ENCODE assay signal across 1 cellular context in the genomic region with DNA sequence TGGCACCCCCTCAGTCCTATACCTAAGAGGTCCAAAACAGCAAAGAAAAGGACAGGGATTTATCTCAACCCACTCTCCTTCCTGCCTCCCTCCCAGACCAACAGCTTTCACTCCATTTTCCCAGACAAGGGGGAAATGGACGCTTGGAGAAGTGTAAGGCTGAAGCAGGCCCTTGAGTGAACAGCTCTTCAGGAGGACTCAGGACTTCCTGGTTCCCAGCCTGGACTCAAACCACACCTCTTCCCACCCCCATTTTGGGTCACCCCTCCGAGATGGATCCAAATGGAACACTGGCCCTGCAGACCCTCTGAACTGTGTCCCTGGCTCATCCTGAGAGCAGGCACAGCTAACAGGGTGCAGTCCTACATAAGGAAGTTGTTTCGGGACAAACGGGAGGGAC.
TF ChIP-seq lines count a peak whose summit lies in the region.

No MANE protein-coding gene starts in this region.

TF ChIP-seq in H1, 55 proteins besides CTCF, POLR2A, EP300 and RAD21:
- TF ChIP-seq, protein P1, sequence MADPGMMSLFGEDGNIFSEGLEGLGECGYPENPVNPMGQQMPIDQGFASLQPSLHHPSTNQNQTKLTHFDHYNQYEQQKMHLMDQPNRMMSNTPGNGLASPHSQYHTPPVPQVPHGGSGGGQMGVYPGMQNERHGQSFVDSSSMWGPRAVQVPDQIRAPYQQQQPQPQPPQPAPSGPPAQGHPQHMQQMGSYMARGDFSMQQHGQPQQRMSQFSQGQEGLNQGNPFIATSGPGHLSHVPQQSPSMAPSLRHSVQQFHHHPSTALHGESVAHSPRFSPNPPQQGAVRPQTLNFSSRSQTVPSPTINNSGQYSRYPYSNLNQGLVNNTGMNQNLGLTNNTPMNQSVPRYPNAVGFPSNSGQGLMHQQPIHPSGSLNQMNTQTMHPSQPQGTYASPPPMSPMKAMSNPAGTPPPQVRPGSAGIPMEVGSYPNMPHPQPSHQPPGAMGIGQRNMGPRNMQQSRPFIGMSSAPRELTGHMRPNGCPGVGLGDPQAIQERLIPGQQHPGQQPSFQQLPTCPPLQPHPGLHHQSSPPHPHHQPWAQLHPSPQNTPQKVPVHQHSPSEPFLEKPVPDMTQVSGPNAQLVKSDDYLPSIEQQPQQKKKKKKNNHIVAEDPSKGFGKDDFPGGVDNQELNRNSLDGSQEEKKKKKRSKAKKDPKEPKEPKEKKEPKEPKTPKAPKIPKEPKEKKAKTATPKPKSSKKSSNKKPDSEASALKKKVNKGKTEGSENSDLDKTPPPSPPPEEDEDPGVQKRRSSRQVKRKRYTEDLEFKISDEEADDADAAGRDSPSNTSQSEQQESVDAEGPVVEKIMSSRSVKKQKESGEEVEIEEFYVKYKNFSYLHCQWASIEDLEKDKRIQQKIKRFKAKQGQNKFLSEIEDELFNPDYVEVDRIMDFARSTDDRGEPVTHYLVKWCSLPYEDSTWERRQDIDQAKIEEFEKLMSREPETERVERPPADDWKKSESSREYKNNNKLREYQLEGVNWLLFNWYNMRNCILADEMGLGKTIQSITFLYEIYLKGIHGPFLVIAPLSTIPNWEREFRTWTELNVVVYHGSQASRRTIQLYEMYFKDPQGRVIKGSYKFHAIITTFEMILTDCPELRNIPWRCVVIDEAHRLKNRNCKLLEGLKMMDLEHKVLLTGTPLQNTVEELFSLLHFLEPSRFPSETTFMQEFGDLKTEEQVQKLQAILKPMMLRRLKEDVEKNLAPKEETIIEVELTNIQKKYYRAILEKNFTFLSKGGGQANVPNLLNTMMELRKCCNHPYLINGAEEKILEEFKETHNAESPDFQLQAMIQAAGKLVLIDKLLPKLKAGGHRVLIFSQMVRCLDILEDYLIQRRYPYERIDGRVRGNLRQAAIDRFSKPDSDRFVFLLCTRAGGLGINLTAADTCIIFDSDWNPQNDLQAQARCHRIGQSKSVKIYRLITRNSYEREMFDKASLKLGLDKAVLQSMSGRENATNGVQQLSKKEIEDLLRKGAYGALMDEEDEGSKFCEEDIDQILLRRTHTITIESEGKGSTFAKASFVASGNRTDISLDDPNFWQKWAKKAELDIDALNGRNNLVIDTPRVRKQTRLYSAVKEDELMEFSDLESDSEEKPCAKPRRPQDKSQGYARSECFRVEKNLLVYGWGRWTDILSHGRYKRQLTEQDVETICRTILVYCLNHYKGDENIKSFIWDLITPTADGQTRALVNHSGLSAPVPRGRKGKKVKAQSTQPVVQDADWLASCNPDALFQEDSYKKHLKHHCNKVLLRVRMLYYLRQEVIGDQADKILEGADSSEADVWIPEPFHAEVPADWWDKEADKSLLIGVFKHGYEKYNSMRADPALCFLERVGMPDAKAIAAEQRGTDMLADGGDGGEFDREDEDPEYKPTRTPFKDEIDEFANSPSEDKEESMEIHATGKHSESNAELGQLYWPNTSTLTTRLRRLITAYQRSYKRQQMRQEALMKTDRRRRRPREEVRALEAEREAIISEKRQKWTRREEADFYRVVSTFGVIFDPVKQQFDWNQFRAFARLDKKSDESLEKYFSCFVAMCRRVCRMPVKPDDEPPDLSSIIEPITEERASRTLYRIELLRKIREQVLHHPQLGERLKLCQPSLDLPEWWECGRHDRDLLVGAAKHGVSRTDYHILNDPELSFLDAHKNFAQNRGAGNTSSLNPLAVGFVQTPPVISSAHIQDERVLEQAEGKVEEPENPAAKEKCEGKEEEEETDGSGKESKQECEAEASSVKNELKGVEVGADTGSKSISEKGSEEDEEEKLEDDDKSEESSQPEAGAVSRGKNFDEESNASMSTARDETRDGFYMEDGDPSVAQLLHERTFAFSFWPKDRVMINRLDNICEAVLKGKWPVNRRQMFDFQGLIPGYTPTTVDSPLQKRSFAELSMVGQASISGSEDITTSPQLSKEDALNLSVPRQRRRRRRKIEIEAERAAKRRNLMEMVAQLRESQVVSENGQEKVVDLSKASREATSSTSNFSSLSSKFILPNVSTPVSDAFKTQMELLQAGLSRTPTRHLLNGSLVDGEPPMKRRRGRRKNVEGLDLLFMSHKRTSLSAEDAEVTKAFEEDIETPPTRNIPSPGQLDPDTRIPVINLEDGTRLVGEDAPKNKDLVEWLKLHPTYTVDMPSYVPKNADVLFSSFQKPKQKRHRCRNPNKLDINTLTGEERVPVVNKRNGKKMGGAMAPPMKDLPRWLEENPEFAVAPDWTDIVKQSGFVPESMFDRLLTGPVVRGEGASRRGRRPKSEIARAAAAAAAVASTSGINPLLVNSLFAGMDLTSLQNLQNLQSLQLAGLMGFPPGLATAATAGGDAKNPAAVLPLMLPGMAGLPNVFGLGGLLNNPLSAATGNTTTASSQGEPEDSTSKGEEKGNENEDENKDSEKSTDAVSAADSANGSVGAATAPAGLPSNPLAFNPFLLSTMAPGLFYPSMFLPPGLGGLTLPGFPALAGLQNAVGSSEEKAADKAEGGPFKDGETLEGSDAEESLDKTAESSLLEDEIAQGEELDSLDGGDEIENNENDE (IDR thresholded peaks at IDR 0.05; ENCODE audit: insufficient replicate concordance, low read length): no peak
- TF ChIP-seq NANOG (IDR thresholded peaks at IDR 0.05; ENCODE audit: insufficient read depth, low read depth, low read length, poor library complexity, severe bottlenecking): no peak
- TF ChIP-seq CBX5 (IDR thresholded peaks at IDR 0.05; ENCODE audit: low read depth, low read length): no peak
- no peak for TF ChIP-seq JUND (IDR thresholded peaks at IDR 0.05; ENCODE audit: low read length)
- no peak for TF ChIP-seq HDAC2 (IDR thresholded peaks at IDR 0.05; ENCODE audit: borderline replicate concordance in 1 of 2, low read depth in 2 of 2, low read length in 2 of 2)
- no peak for TF ChIP-seq CHD1 (IDR thresholded peaks at IDR 0.05; ENCODE audit: low read depth, low read length)
TF ChIP-seq in H1: peak in this region for 0.
